ENCODE assay signal across 1 cellular context in genomic region chr21:37266515-37267221, GRCh38.
TF ChIP-seq lines count a peak whose summit lies in the region.

No MANE protein-coding gene starts in this region.

TF ChIP-seq in HEK293, 187 proteins besides CTCF, POLR2A, EP300 and RAD21 (continued from another document and continues in another):
- TF ChIP-seq KLF17 (tag by site-specific recombination; IDR thresholded peaks at IDR 0.05): no peak
- 0 out of 2 replicates have a peak, but pooled peaks have one; percentile 28 for TF ChIP-seq ZNF785 (tag by site-specific recombination; IDR thresholded peaks at IDR 0.05)
- TF ChIP-seq ZNF114 (tag by site-specific recombination; IDR thresholded peaks at IDR 0.05): no peak
- TF ChIP-seq, protein P1, sequence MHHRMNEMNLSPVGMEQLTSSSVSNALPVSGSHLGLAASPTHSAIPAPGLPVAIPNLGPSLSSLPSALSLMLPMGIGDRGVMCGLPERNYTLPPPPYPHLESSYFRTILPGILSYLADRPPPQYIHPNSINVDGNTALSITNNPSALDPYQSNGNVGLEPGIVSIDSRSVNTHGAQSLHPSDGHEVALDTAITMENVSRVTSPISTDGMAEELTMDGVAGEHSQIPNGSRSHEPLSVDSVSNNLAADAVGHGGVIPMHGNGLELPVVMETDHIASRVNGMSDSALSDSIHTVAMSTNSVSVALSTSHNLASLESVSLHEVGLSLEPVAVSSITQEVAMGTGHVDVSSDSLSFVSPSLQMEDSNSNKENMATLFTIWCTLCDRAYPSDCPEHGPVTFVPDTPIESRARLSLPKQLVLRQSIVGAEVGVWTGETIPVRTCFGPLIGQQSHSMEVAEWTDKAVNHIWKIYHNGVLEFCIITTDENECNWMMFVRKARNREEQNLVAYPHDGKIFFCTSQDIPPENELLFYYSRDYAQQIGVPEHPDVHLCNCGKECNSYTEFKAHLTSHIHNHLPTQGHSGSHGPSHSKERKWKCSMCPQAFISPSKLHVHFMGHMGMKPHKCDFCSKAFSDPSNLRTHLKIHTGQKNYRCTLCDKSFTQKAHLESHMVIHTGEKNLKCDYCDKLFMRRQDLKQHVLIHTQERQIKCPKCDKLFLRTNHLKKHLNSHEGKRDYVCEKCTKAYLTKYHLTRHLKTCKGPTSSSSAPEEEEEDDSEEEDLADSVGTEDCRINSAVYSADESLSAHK (tag by site-specific recombination; IDR thresholded peaks at IDR 0.05): no peak
- TF ChIP-seq ZNF561 (tag by site-specific recombination; IDR thresholded peaks at IDR 0.05; ENCODE audit: borderline replicate concordance): peak; percentile 49; the same call in 1 of the 2 replicates
- TF ChIP-seq ZBTB1 (tag by site-specific recombination; IDR thresholded peaks at IDR 0.05): no peak
- TF ChIP-seq ZNF155 (tag by site-specific recombination; IDR thresholded peaks at IDR 0.05): no peak
- TF ChIP-seq KLF7 (tag by site-specific recombination; IDR thresholded peaks at IDR 0.05; ENCODE audit: borderline replicate concordance): no peak
- no peak for TF ChIP-seq HOXA7 (CRISPR knock-in tag; IDR thresholded peaks at IDR 0.05; ENCODE audit: borderline replicate concordance)
- TF ChIP-seq, protein P2, sequence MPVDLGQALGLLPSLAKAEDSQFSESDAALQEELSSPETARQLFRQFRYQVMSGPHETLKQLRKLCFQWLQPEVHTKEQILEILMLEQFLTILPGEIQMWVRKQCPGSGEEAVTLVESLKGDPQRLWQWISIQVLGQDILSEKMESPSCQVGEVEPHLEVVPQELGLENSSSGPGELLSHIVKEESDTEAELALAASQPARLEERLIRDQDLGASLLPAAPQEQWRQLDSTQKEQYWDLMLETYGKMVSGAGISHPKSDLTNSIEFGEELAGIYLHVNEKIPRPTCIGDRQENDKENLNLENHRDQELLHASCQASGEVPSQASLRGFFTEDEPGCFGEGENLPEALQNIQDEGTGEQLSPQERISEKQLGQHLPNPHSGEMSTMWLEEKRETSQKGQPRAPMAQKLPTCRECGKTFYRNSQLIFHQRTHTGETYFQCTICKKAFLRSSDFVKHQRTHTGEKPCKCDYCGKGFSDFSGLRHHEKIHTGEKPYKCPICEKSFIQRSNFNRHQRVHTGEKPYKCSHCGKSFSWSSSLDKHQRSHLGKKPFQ (tag by site-specific recombination; IDR thresholded peaks at IDR 0.05): no peak
- no peak for TF ChIP-seq ZNF549 (tag by site-specific recombination; IDR thresholded peaks at IDR 0.05)
- TF ChIP-seq ZNF132 (tag by site-specific recombination; IDR thresholded peaks at IDR 0.05; ENCODE audit: borderline replicate concordance): no peak
- TF ChIP-seq REST (tag by site-specific recombination; IDR thresholded peaks at IDR 0.05): no peak
- peak; percentile 37; the same call in 1 of the 2 replicates for TF ChIP-seq ZNF146 (tag by site-specific recombination; IDR thresholded peaks at IDR 0.05)
- no peak for TF ChIP-seq ZNF157 (tag by site-specific recombination; IDR thresholded peaks at IDR 0.05)
- TF ChIP-seq OVOL3 (tag by site-specific recombination; IDR thresholded peaks at IDR 0.05): no peak
- no peak for TF ChIP-seq BCL6B (tag by site-specific recombination; IDR thresholded peaks at IDR 0.05)
- TF ChIP-seq ZNF148 (tag by site-specific recombination; IDR thresholded peaks at IDR 0.05; ENCODE audit: borderline replicate concordance): no peak
- TF ChIP-seq ZNF280C (tag by site-specific recombination; IDR thresholded peaks at IDR 0.05): no peak
- no peak for TF ChIP-seq ELK4 (IDR thresholded peaks at IDR 0.05; ENCODE audit: borderline replicate concordance, low read depth, low read length)
- no peak for TF ChIP-seq ZNF19 (tag by site-specific recombination; IDR thresholded peaks at IDR 0.05; ENCODE audit: low read depth)
- TF ChIP-seq SP2 (tag by site-specific recombination; IDR thresholded peaks at IDR 0.05): no peak
- TF ChIP-seq ZNF560 (tag by site-specific recombination; IDR thresholded peaks at IDR 0.05; ENCODE audit: borderline replicate concordance): no peak
- peak; percentile 76 for TF ChIP-seq PRDM1 (tag by site-specific recombination; IDR thresholded peaks at IDR 0.05)
- no peak for TF ChIP-seq ZNF366 (tag by site-specific recombination; conservative IDR thresholded peaks at IDR 0.05)
- TF ChIP-seq ZBTB48 (tag by site-specific recombination; IDR thresholded peaks at IDR 0.05): peak; percentile 13
- TF ChIP-seq ZNF624 (tag by site-specific recombination; IDR thresholded peaks at IDR 0.05): no peak
- TF ChIP-seq, protein P3, sequence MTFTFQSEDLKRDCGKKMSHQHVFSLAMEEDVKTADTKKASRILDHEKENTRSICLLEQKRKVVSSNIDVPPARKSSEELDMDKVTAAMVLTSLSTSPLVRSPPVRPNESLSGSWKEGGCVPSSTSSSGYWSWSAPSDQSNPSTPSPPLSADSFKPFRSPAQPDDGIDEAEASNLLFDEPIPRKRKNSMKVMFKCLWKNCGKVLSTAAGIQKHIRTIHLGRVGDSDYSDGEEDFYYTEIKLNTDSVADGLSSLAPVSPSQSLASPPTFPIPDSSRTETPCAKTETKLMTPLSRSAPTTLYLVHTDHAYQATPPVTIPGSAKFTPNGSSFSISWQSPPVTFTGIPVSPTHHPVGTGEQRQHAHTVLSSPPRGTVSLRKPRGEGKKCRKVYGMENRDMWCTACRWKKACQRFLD (tag by site-specific recombination; IDR thresholded peaks at IDR 0.05): no peak
- TF ChIP-seq ZNF621 (tag by site-specific recombination; IDR thresholded peaks at IDR 0.05): no peak
- no peak for TF ChIP-seq SETDB1 (IDR thresholded peaks at IDR 0.05; ENCODE audit: insufficient read length, low read length)
- TF ChIP-seq ZNF140 (tag by site-specific recombination; IDR thresholded peaks at IDR 0.05): no peak
- no peak for TF ChIP-seq ZNF645 (tag by site-specific recombination; IDR thresholded peaks at IDR 0.05)
- TF ChIP-seq OSR2 (tag by site-specific recombination; IDR thresholded peaks at IDR 0.05): 0 out of 2 replicates have a peak, but pooled peaks have one; percentile 4
- TF ChIP-seq ZNF24 (tag by site-specific recombination; IDR thresholded peaks at IDR 0.05): no peak
- TF ChIP-seq KLF8 (tag by site-specific recombination; IDR thresholded peaks at IDR 0.05): no peak; the same call in 1 of the 2 replicates
- TF ChIP-seq ZBTB26 (tag by site-specific recombination; optimal IDR thresholded peaks at IDR 0.05): peak; percentile 86
- no peak for TF ChIP-seq ZNF16 (tag by site-specific recombination; IDR thresholded peaks at IDR 0.05; ENCODE audit: low read depth)
- no peak for TF ChIP-seq ZNF175 (tag by site-specific recombination; IDR thresholded peaks at IDR 0.05)
- peak; percentile 51; the same call in 1 of the 2 replicates for TF ChIP-seq ZNF791 (tag by site-specific recombination; IDR thresholded peaks at IDR 0.05)
- no peak for TF ChIP-seq ZNF426 (tag by site-specific recombination; IDR thresholded peaks at IDR 0.05)
